Comparison of ENCODE assay signal across 22 cellular contexts in genomic region chr17:39205112-39205526, GRCh38. TPM values are rescaled to one million over a fixed set of nuclear protein-coding genes. Genes with fewer than 3 reads are reported as not detected.
DNase-seq lines count a peak whose midpoint lies in the region; ATAC-seq and TF ChIP-seq lines count a peak whose summit lies in the region.
"Had no signal": no experiment of that assay in that cellular context is flagged by ENCODE, and none has a peak within 500 bp of the region (broad histone marks: within the 10 kb centered on the region; RNA-seq: fewer than 3 reads in every experiment).

No MANE protein-coding gene starts in this region.

- peaks cover 15% of the 10 kb centered on the region; the same call in 1 of the 2 replicates for H3K36me3 ChIP-seq in Panc1 (ENCODE audit: control insufficient read depth, insufficient read depth, low read length)

- POLR2A ChIA-PET in Panc1 (lab: Charles Lee), result interaction anchor here (0.5 to 0.8 kb wide), 2 partner anchors 85 to 379 kb away, joined by 4 to 7 read pairs; no protein-coding TSS in a partner anchor

- H3K9me3 ChIP-seq in Panc1 (ENCODE audit: control insufficient read depth, insufficient read depth, low read depth, low read length), result no peaks in the 10 kb centered on the region
- H3K9me3 ChIP-seq: prostate gland had no signal

- no TSS peak for BruUV-seq in Panc1 (replicated peaks; lab: Mats Ljungman, UMichigan)

- H3K27me3 ChIP-seq in Panc1 (ENCODE audit: control insufficient read depth, insufficient read depth, low read length), result no peaks in the 10 kb centered on the region

- DNase-seq in NCI-H82 (lab: John Stamatoyannopoulos, UW) (peak; percentile 52), NCI-H82 treated with DMSO at 0.1 percent for 48 hours (lab: John Stamatoyannopoulos, UW; ENCODE audit: unreplicated experiment) (no peak), GM12865 (ENCODE audit: low read depth) (peak; percentile 35), Panc1 (ENCODE audit: low read depth, low spot score) (no peak), endothelial cell (ENCODE audit: low spot score) (no peak), NCI-H146 (lab: John Stamatoyannopoulos, UW) (no peak)
- DNase-seq in central memory CD4-positive, alpha-beta T cell, result no peak
- no peak for DNase-seq in activated effector memory CD4-positive, alpha-beta T cell treated with anti-CD3 and anti-CD28 coated beads, Interleukin-2, amount 50 U/mL, for 16 hours
- DNase-seq: activated effector memory CD4-positive, alpha-beta T cell treated with Interleukin-2 at 50 U/mL for 16 hours; aorta; C1 segment of cervical spinal cord; HFFc6; hippocampal formation; naive thymus-derived CD8-positive, alpha-beta T cell; NCI-H1092 treated with DMSO at 0.1 percent for 48 hours; trophoblast cell had no signal

- TF ChIP-seq CTCF in GM12865 (IDR thresholded peaks at IDR 0.05; ENCODE audit: insufficient read depth, low read depth, low read length, missing control alignments), result no peak
- TF ChIP-seq CTCF in Panc1 (IDR thresholded peaks at IDR 0.05), result no peak
- no peak for TF ChIP-seq CTCF in endothelial cell (IDR thresholded peaks at IDR 0.05; ENCODE audit: unreplicated experiment)

- in situ Hi-C loops in Panc1 (cut with HindIII; ENCODE audit: low pct_unique_long_range_greater_than_20kb, low sequenced_read_pairs), result no loop called here

- peaks cover 22% of the 10 kb centered on the region for H3K4me1 Mint-ChIP-seq in endothelial cell (ENCODE audit: unreplicated experiment)

- peak overlapping the region; percentile 59 for H3K4me3 Mint-ChIP-seq in endothelial cell (ENCODE audit: unreplicated experiment)
- H3K4me3 Mint-ChIP-seq: HFFc6 had no signal

- H3K36me3 Mint-ChIP-seq in endothelial cell (ENCODE audit: low read depth, unreplicated experiment), result peaks cover 36% of the 10 kb centered on the region

- CTCF ChIA-PET in Panc1 (lab: Charles Lee), result interaction anchor here (0.8 kb wide), 1 partner anchor 194 kb away, joined by 6 read pairs; no protein-coding TSS in a partner anchor

- intact Hi-C loops in Panc1 (cut with micrococcal nuclease; ENCODE audit: unreplicated experiment), result no loop called here

- no peak overlapping the region for H3K4me3 ChIP-seq in GM12865 (ENCODE audit: low read depth, low read length)
- no peak overlapping the region for H3K4me3 ChIP-seq in Panc1 (ENCODE audit: low read depth in 2 of 2, low read length in 2 of 2)
- H3K4me3 ChIP-seq: prostate gland had no signal

- H3K27ac Mint-ChIP-seq in endothelial cell (ENCODE audit: unreplicated experiment), result no peak overlapping the region

- no peak overlapping the region for H3K27ac ChIP-seq in Panc1 (ENCODE audit: low read length)
- H3K27ac ChIP-seq: prostate gland had no signal

- H3K27me3 Mint-ChIP-seq in endothelial cell (ENCODE audit: unreplicated experiment), result no peaks in the 10 kb centered on the region
- H3K27me3 Mint-ChIP-seq: naive thymus-derived CD8-positive, alpha-beta T cell had no signal

- H3K4me1 ChIP-seq in Panc1 (ENCODE audit: control insufficient read depth, insufficient read depth, low read length), result peaks cover 6% of the 10 kb centered on the region

- no peaks in the 10 kb centered on the region for H3K9me3 Mint-ChIP-seq in endothelial cell (ENCODE audit: unreplicated experiment)
- H3K9me3 Mint-ChIP-seq: HFFc6; IgD-negative memory B cell; naive thymus-derived CD8-positive, alpha-beta T cell had no signal

- peak; percentile 10; the same call in 1 of the 2 replicates for ATAC-seq in Panc1
- ATAC-seq: naive thymus-derived CD8-positive, alpha-beta T cell had no signal

RNA-seq across cellular contexts. Expression of gene RPL19, which starts 5.0 kb away (rescaled TPM):
- total RNA-seq in Panc1 (2021; ENCODE audit: unreplicated experiment), result 971 TPM
- 994 TPM for polyA plus RNA-seq in Panc1 (2012; ENCODE audit: insufficient read length)
- 1,851 TPM for total RNA-seq in endothelial cell (ENCODE audit: unreplicated experiment)

RNA-seq across cellular contexts. Expression of gene CACNB1, which starts 7.7 kb away (rescaled TPM):
- total RNA-seq in Panc1 (2021; ENCODE audit: unreplicated experiment), result 14.9 TPM
- polyA plus RNA-seq in Panc1 (2012; ENCODE audit: insufficient read length), result 5.7 TPM
- total RNA-seq in endothelial cell (ENCODE audit: unreplicated experiment), result 10.2 TPM

RNA-seq across cellular contexts. Expression of gene STAC2, which starts 20.6 kb away (rescaled TPM):
- 0.08 TPM for total RNA-seq in Panc1 (2021; ENCODE audit: unreplicated experiment)
- polyA plus RNA-seq in Panc1 (2012; ENCODE audit: insufficient read length), result not detected
- not detected for total RNA-seq in endothelial cell (ENCODE audit: unreplicated experiment)
- total RNA-seq: fibroblast of villous mesenchyme, HFFc6, lung microvascular endothelial cell had no signal
- polyA plus RNA-seq: IgD-negative memory B cell, keratinocyte had no signal

RNA-seq across cellular contexts. Expression of gene ARL5C, which starts 39.2 kb away (rescaled TPM):
- total RNA-seq in Panc1 (2021; ENCODE audit: unreplicated experiment) (not detected), endothelial cell (ENCODE audit: unreplicated experiment) (not detected)
- not detected for polyA plus RNA-seq in Panc1 (2012; ENCODE audit: insufficient read length)
- total RNA-seq: Daoy; fibroblast of villous mesenchyme; HFFc6; lung microvascular endothelial cell; naive thymus-derived CD8-positive, alpha-beta T cell; prostate gland had no signal
- polyA plus RNA-seq: aorta; IgD-negative memory B cell; keratinocyte; naive thymus-derived CD8-positive, alpha-beta T cell had no signal

RNA-seq across cellular contexts. Expression of gene PLXDC1, which starts 53.7 kb away (rescaled TPM):
- total RNA-seq in Panc1 (2021; ENCODE audit: unreplicated experiment), result not detected
- 0.57 TPM for polyA plus RNA-seq in Panc1 (2012; ENCODE audit: insufficient read length)
- total RNA-seq in endothelial cell (ENCODE audit: unreplicated experiment), result 3.7 TPM
- total RNA-seq: lung microvascular endothelial cell had no signal
- polyA plus RNA-seq: IgD-negative memory B cell had no signal

Comparison
In these comparisons a context has a peak if more than half of its experiments do, and no peak if none do; other contexts are left out.
1. DNase-seq: peak in NCI-H82 (single experiment) and GM12865 (single experiment); none in NCI-H82 treated with DMSO at 0.1 percent for 48 hours (single experiment), Panc1 (single experiment), endothelial cell (single experiment), central memory CD4-positive, alpha-beta T cell (single experiment), activated effector memory CD4-positive, alpha-beta T cell treated with anti-CD3 and anti-CD28 coated beads, Interleukin-2, amount 50 U/mL, for 16 hours (single experiment) and NCI-H146 (single experiment).